ENCODE assay signal across 9 cellular contexts in the genomic region with DNA sequence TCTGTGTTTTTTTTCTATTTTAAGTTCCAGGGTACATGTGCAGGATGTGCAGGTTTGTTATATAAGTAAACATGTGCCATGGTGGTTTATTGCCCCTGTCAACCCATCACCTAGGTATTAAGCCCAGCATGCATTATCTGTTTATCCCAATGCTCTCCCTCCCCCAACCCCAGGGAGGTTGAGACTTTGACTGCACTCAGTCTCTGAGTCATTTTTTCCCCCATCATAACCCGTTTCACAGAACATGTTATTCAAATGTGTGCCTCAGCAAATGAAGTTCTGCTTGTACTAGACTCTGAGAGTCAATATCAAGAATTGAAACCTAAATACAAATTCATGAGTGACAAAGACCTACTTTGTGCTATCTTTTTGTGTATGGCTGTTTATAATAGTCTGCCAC.
DNase-seq lines count a peak whose midpoint lies in the region; ATAC-seq and TF ChIP-seq lines count a peak whose summit lies in the region.
"Had no signal": no experiment of that assay in that cellular context is flagged by ENCODE, and none has a peak within 500 bp of the region (broad histone marks: within the 10 kb centered on the region; RNA-seq: fewer than 3 reads in every experiment).

No MANE protein-coding gene starts in this region.

- H3K4me1 ChIP-seq in foreskin keratinocyte: no peaks in the 10 kb centered on the region

- TF ChIP-seq CTCF in GM06990 (IDR thresholded peaks at IDR 0.05; ENCODE audit: insufficient read depth, low read length, poor library complexity, severe bottlenecking): no peak
- TF ChIP-seq CTCF in foreskin keratinocyte (conservative IDR thresholded peaks at IDR 0.05): no peak

- no peak overlapping the region for H3K4me3 ChIP-seq in GM06990 (replicated peaks; ENCODE audit: low read depth, low read length)

- no peaks in the 10 kb centered on the region for H3K36me3 ChIP-seq in GM06990 (ENCODE audit: control insufficient read depth, insufficient read depth, low read length)

- H3K27me3 ChIP-seq in GM06990 (replicated peaks; ENCODE audit: control insufficient read depth, insufficient read depth, low read length) (no peaks in the 10 kb centered on the region), foreskin keratinocyte (peaks cover 5% of the 10 kb centered on the region)

- H3K27ac ChIP-seq in foreskin keratinocyte: no peak overlapping the region

- ATAC-seq in GM21360 (IDR thresholded peaks at IDR 0.05; ENCODE audit: unreplicated experiment) (peak; percentile 55), foreskin keratinocyte (peak; percentile 35), HG02798 (IDR thresholded peaks at IDR 0.05; ENCODE audit: poor library complexity, unreplicated experiment) (no peak), HG03039 (IDR thresholded peaks at IDR 0.05; ENCODE audit: unreplicated experiment) (no peak)

- DNase-seq in GM06990 (ENCODE audit: extremely low read depth, insufficient read length) (peak; percentile 10), RKO (ENCODE audit: low spot score) (peak; percentile 12), foreskin keratinocyte (peak in 1 of 2 donors; percentile 22), activated gamma-delta T cell (lab: John Stamatoyannopoulos, UW) (no peak), iPS-NIHi7 (ENCODE audit: extremely low spot score) (no peak)
- DNase-seq: NCI-H146 had no signal

Comparison
In these comparisons a context has a peak if more than half of its experiments do, and no peak if none do; other contexts are left out.
1. DNase-seq: peak in GM06990 (single experiment) and RKO (single experiment); none in activated gamma-delta T cell (single experiment) and iPS-NIHi7 (single experiment).
2. ATAC-seq: peak in GM21360 (single experiment) and foreskin keratinocyte (single experiment); none in HG02798 (single experiment) and HG03039 (single experiment).